8 cellular contexts compared by ENCODE assay signal in the genomic region with DNA sequence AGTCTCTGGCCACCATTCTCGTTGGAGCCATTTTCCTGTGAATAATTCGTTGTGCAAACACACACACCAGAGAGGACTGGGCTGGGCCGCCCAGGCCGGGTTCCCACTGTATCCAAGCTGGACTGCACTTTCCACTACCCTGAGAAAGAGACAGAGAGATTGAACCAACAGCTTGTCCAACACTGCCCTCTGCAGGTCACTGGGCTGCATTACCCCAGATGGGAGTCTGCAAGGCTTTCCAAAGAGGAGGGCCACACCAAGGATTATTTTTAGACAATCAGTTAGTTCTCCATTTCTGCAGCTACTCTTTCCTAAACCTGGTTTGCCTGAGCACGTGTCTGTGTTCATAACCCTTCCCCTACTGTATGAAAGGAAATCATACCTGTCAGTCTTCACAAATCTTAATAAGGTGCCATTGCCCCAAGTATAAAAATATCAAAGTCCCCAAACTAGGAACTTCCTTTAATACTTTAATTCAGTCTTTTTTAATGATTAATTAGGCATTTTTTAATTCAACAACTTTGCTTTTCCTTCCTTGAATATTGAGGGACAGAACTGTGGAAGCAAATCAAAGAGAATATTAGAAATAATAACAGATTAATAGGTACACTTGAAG. TPM values are rescaled to one million over a fixed set of nuclear protein-coding genes. Genes with fewer than 3 reads are reported as not detected.
A peak's percentile ranks its signal among the peaks of the same experiment; 100 is the strongest.
DNase-seq lines count a peak whose midpoint lies in the region; ATAC-seq and TF ChIP-seq lines count a peak whose summit lies in the region.

No MANE protein-coding gene starts in this region.

- no peaks in the 10 kb centered on the region for H3K9me3 ChIP-seq in right lobe of liver

- 0% methylated on average over 3 of the region's 5 CpGs for WGBS in right lobe of liver (ENCODE audit: insufficient coverage, low coverage, low lambda C conversion rate, missing lambda C conversion rate)

- intact Hi-C loops in right lobe of liver (cut with DNase I): loop anchor here in 1 of 2 donors (5.0 kb wide), 1 partner anchor 37 kb away; no protein-coding TSS in a partner anchor

- peak; percentile 91 for TF ChIP-seq CTCF in coronary artery (IDR thresholded peaks at IDR 0.05)
- peak; percentile 95 to 98 (median 96) for TF ChIP-seq CTCF in right lobe of liver (IDR thresholded peaks at IDR 0.05)

- no peak for TF ChIP-seq POLR2A in right lobe of liver (IDR thresholded peaks at IDR 0.05)

- H3K4me3 ChIP-seq in coronary artery (no peak overlapping the region), right lobe of liver (no peak overlapping the region)

- ATAC-seq in HG03196 (IDR thresholded peaks at IDR 0.05; ENCODE audit: unreplicated experiment) (peak; percentile 69), right lobe of liver (peak; percentile 98 to 99 (median 98))

- DNase-seq in DMS153 (lab: John Stamatoyannopoulos, UW): peak; percentile 31
- DNase-seq in DMS153 treated with DMSO at 0.1 percent for 48 hours (lab: John Stamatoyannopoulos, UW; ENCODE audit: unreplicated experiment): no peak
- peak; percentile 8 for DNase-seq in NCI-H524 treated with DMSO at 0.1 percent for 48 hours (lab: John Stamatoyannopoulos, UW)
- DNase-seq in activated CD4-positive, alpha-beta T cell treated with anti-CD3 and anti-CD28 coated beads for 48 hours: peak; percentile 87
- peak; percentile 96 for DNase-seq in coronary artery (ENCODE audit: low spot score)
- peak; percentile 76 to 85 (median 77) for DNase-seq in right lobe of liver
- DNase-seq in stimulated activated CD4-positive, alpha-beta T cell treated with anti-CD3 and anti-CD28 coated beads, Interleukin-4, amount 100 ng/mL, for 48 hours (ENCODE audit: low read depth in 2 of 2): peak; percentile 64 to 78

- peaks cover 0 to 3% (median 0%) of the 10 kb centered on the region in 4 donors for H3K4me1 ChIP-seq in right lobe of liver

- H3K27me3 ChIP-seq in right lobe of liver: no peaks in the 10 kb centered on the region

- H3K27ac ChIP-seq in coronary artery (peak overlapping the region; percentile 87 to 93), right lobe of liver (no peak overlapping the region)

- no peaks in the 10 kb centered on the region for H3K36me3 ChIP-seq in right lobe of liver

RNA-seq across cellular contexts. Expression of a gene that starts 13.3 kb away (rescaled TPM):
- under 1 TPM in 5 of 6 experiments, not detected in 1; 0.12 to 0.56 (median 0.42) TPM for total RNA-seq in right lobe of liver

Comparison
In these comparisons a context has a peak if more than half of its experiments do, and no peak if none do; other contexts are left out.
1. H3K27ac ChIP-seq: peak in coronary artery (2 of 2); none in right lobe of liver (0 of 3).